24 cellular contexts compared by ENCODE assay signal in the genomic region with DNA sequence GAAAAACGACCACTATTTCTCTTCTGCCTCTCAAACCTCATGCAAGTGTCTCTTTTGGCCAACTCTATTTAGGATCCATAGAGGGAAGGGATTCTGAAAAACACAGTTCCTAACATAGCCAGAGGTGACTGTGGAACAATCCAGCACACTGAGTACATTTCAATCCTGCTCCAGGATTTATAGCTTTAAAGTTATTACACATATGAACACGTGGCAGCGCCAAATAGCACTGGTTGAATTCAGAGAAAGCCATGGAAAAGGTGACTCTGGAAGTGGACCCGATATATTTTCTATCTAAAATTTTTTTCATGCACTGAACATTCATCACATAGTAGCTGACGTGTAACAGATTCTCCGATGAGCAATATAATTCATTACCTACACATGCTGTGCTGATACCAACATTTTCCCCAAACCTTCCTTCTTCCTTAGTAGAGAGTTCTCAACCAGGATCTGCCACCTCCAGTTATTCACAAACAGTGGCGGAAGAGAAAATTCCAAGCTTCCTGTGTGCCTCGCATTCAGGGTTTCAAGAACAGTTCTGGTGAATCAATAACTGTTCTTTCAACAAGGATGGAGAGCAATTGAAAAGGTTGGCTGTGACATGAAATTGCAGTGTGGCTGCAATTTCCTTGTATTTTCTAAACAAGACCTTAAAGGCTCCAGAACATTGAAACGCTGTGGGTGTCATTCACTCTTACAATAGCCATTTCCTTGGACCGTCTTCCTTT. TPM values are rescaled to one million over a fixed set of nuclear protein-coding genes. Genes with fewer than 3 reads are reported as not detected.
"Had no signal": no experiment of that assay in that cellular context is flagged by ENCODE, and none has a peak within 500 bp of the region (broad histone marks: within the 10 kb centered on the region; RNA-seq: fewer than 3 reads in every experiment).

No MANE protein-coding gene starts in this region.

- H3K9ac ChIP-seq: neural progenitor cell had no signal

- ATAC-seq: activated T-helper 17 cell treated with anti-CD3 and anti-CD28 coated beads, Interleukin-2, amount 50 U/mL, for 72 hours; naive thymus-derived CD4-positive, alpha-beta T cell; stimulated activated memory B cell treated with anti-CD40 and anti-IgM and Interleukin-4, amounts not matched to agents 10 μg/mL and 1 μg/mL and 100 μg/mL, for 72 hours had no signal

- H3K9me3 Mint-ChIP-seq: activated T-helper 17 cell treated with anti-CD3 and anti-CD28 coated beads, Interleukin-2, amount 50 U/mL, for 72 hours; brain; endodermal cell; naive thymus-derived CD4-positive, alpha-beta T cell; neural progenitor cell; stimulated activated memory B cell treated with anti-CD40 and anti-IgM and Interleukin-4, amounts not matched to agents 10 μg/mL and 1 μg/mL and 100 μg/mL, for 72 hours; T-helper 1 cell treated with Interleukin-12 subunit alpha and Interleukin-12 subunit beta and Interleukin-4 antibody, amounts not matched to agents 30 μg/mL and 1 μg/mL, for 36 hours had no signal

- H3K9me3 ChIP-seq: left ventricle myocardium inferior, ovary, sigmoid colon, thoracic aorta had no signal

- H3K4me1 ChIP-seq: sigmoid colon had no signal

- H3K4me1 Mint-ChIP-seq: activated T-helper 17 cell treated with anti-CD3 and anti-CD28 coated beads, Interleukin-2, amount 50 U/mL, for 72 hours; naive thymus-derived CD4-positive, alpha-beta T cell; stimulated activated memory B cell treated with anti-CD40 and anti-IgM and Interleukin-4, amounts not matched to agents 10 μg/mL and 1 μg/mL and 100 μg/mL, for 72 hours had no signal

- H3K27me3 ChIP-seq: neural progenitor cell, ovary, sigmoid colon had no signal

- H3K4me3 Mint-ChIP-seq: activated T-helper 17 cell treated with anti-CD3 and anti-CD28 coated beads, Interleukin-2, amount 50 U/mL, for 72 hours; brain; endodermal cell; naive thymus-derived CD4-positive, alpha-beta T cell; neural progenitor cell; stimulated activated memory B cell treated with anti-CD40 and anti-IgM and Interleukin-4, amounts not matched to agents 10 μg/mL and 1 μg/mL and 100 μg/mL, for 72 hours; T-helper 1 cell treated with Interleukin-12 subunit alpha and Interleukin-12 subunit beta and Interleukin-4 antibody, amounts not matched to agents 30 μg/mL and 1 μg/mL, for 36 hours had no signal

- H3K4me2 ChIP-seq: neural progenitor cell had no signal

- H3K27ac ChIP-seq: epithelial cell of prostate, left ventricle myocardium inferior, neural progenitor cell, ovary, sigmoid colon, thoracic aorta had no signal

- H3K36me3 Mint-ChIP-seq: brain; naive thymus-derived CD4-positive, alpha-beta T cell; neural progenitor cell; stimulated activated memory B cell treated with anti-CD40 and anti-IgM and Interleukin-4, amounts not matched to agents 10 μg/mL and 1 μg/mL and 100 μg/mL, for 72 hours had no signal

- H2AFZ ChIP-seq: neural progenitor cell had no signal

- H3K36me3 ChIP-seq: left ventricle myocardium inferior, neural progenitor cell, ovary, sigmoid colon, thoracic aorta had no signal

- DNase-seq: activated CD4-positive, alpha-beta T cell treated with anti-CD3 and anti-CD28 coated beads, Interleukin-2, amount 50 U/mL, for 4 hours; activated naive CD4-positive, alpha-beta T cell treated with Interleukin-2 at 50 U/mL for 16 hours; central memory CD4-positive, alpha-beta T cell; endodermal cell; foreskin fibroblast; glutamatergic neuron; hypothalamus; left ventricle myocardium inferior; mesenchymal stem cell; naive thymus-derived CD4-positive, alpha-beta T cell; ovary; sigmoid colon; stimulated activated CD4-positive, alpha-beta T cell treated with anti-CD3 and anti-CD28 coated beads, Interleukin-4, amount 100 ng/mL, for 4 hours had no signal

- H3K4me3 ChIP-seq: left ventricle myocardium inferior, neural progenitor cell, ovary, sigmoid colon, thoracic aorta had no signal

- H3K27me3 Mint-ChIP-seq: brain; stimulated activated memory B cell treated with anti-CD40 and anti-IgM and Interleukin-4, amounts not matched to agents 10 μg/mL and 1 μg/mL and 100 μg/mL, for 72 hours had no signal

- FAIRE-seq: colon, keratinocyte had no signal

RNA-seq across cellular contexts. Expression of a gene that starts 25.7 kb away (rescaled TPM):
- total RNA-seq: activated T-helper 17 cell treated with anti-CD3 and anti-CD28 coated beads, Interleukin-2, amount 50 U/mL, for 72 hours; endodermal cell; left ventricle myocardium inferior; naive thymus-derived CD4-positive, alpha-beta T cell; pulmonary artery endothelial cell; thoracic aorta; urinary bladder had no signal
- polyA plus RNA-seq: keratinocyte; naive thymus-derived CD4-positive, alpha-beta T cell; ovary had no signal
